Comparison of ENCODE assay signal across 13 cellular contexts in the genomic region with DNA sequence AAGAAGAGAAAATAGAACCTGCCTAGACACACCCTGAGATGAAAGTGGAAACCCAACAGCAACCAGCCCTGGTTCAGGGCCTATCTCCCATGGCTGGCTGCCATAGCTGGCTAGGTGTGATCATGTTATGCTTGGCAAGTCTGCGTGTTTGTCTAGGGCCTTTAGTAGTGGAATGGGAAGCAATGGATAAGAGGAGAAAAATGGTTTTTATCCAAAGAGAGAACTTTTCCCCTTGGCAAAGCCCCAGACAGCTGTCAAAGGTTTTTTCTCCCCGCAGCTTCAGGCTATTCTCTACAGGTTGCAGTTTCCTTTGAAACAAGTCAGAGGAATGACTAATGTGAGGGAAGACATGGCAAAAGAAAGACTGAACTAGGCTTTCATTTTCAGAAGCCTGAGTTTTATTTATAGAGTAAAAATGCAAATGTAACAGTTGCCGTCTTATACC.
A peak's percentile ranks its signal among the peaks of the same experiment; 100 is the strongest.
DNase-seq lines count a peak whose midpoint lies in the region; ATAC-seq lines count a peak whose summit lies in the region.
"Had no signal": no experiment of that assay in that cellular context is flagged by ENCODE, and none has a peak within 500 bp of the region (broad histone marks: within the 10 kb centered on the region; RNA-seq: fewer than 3 reads in every experiment).

No MANE protein-coding gene starts in this region.

- no peaks in the 10 kb centered on the region for H3K27me3 Mint-ChIP-seq in activated CD4-positive, alpha-beta memory T cell treated with anti-CD3 and anti-CD28 coated beads for 36 hours

- CTCF ChIA-PET in activated CD4-positive, alpha-beta memory T cell treated with anti-CD3 and anti-CD28 coated beads for 36 hours (lab: Charles Lee): interaction anchor here (2.0 kb wide), 1 partner anchor 1090 kb away, joined by 13 read pairs; no protein-coding TSS in a partner anchor

- intact Hi-C loops in activated CD4-positive, alpha-beta memory T cell treated with anti-CD3 and anti-CD28 coated beads for 36 hours (cut with micrococcal nuclease): no loop called here

- no peak overlapping the region for H3K27ac Mint-ChIP-seq in activated CD4-positive, alpha-beta memory T cell treated with anti-CD3 and anti-CD28 coated beads for 36 hours
- H3K27ac Mint-ChIP-seq: CD4-positive, alpha-beta T cell had no signal

- POLR2A ChIA-PET in activated CD4-positive, alpha-beta memory T cell treated with anti-CD3 and anti-CD28 coated beads for 36 hours (lab: Charles Lee): no interaction called here

- H3K4me3 Mint-ChIP-seq in activated CD4-positive, alpha-beta memory T cell treated with anti-CD3 and anti-CD28 coated beads for 36 hours: no peak overlapping the region
- H3K4me3 Mint-ChIP-seq: CD4-positive, alpha-beta T cell had no signal

- DNase-seq in NCI-H69 (lab: John Stamatoyannopoulos, UW): peak; percentile 33
- DNase-seq in iris pigment epithelial cell (ENCODE audit: low read depth): peak; percentile 36
- DNase-seq in NCI-H524 treated with DMSO at 0.1 percent for 48 hours (lab: John Stamatoyannopoulos, UW): no peak
- DNase-seq in activated CD4-positive, alpha-beta memory T cell treated with anti-CD3 and anti-CD28 coated beads for 36 hours: no peak
- no peak for DNase-seq in activated gamma-delta T cell treated with Interleukin-2 at 50 U/mL for 16 hours
- DNase-seq: CD4-positive, alpha-beta T cell; H7; NCI-H1694; psoas muscle; stimulated activated naive CD4-positive, alpha-beta T cell treated with Interleukin-2 at 50 U/mL for 16 hours had no signal

- ATAC-seq in GM18519 (IDR thresholded peaks at IDR 0.05; ENCODE audit: low FRiP score, unreplicated experiment) (peak; percentile 55), HG02588 (IDR thresholded peaks at IDR 0.05; ENCODE audit: unreplicated experiment) (peak; percentile 73), HG02938 (IDR thresholded peaks at IDR 0.05; ENCODE audit: unreplicated experiment) (no peak)
- ATAC-seq: psoas muscle had no signal

- no peaks in the 10 kb centered on the region for H3K36me3 Mint-ChIP-seq in activated CD4-positive, alpha-beta memory T cell treated with anti-CD3 and anti-CD28 coated beads for 36 hours

- H3K9me3 Mint-ChIP-seq in activated CD4-positive, alpha-beta memory T cell treated with anti-CD3 and anti-CD28 coated beads for 36 hours: no peaks in the 10 kb centered on the region
- H3K9me3 Mint-ChIP-seq: CD4-positive, alpha-beta T cell had no signal

- H3K4me1 Mint-ChIP-seq in activated CD4-positive, alpha-beta memory T cell treated with anti-CD3 and anti-CD28 coated beads for 36 hours (ENCODE audit: low read depth): no peaks in the 10 kb centered on the region

Comparison
In these comparisons a context has a peak if more than half of its experiments do, and no peak if none do; other contexts are left out.
1. DNase-seq: peak in NCI-H69 (single experiment) and iris pigment epithelial cell (single experiment); none in NCI-H524 treated with DMSO at 0.1 percent for 48 hours (single experiment), activated CD4-positive, alpha-beta memory T cell treated with anti-CD3 and anti-CD28 coated beads for 36 hours (single experiment) and activated gamma-delta T cell treated with Interleukin-2 at 50 U/mL for 16 hours (single experiment).